Comparison of ENCODE assay signal across 19 cellular contexts in the genomic region with DNA sequence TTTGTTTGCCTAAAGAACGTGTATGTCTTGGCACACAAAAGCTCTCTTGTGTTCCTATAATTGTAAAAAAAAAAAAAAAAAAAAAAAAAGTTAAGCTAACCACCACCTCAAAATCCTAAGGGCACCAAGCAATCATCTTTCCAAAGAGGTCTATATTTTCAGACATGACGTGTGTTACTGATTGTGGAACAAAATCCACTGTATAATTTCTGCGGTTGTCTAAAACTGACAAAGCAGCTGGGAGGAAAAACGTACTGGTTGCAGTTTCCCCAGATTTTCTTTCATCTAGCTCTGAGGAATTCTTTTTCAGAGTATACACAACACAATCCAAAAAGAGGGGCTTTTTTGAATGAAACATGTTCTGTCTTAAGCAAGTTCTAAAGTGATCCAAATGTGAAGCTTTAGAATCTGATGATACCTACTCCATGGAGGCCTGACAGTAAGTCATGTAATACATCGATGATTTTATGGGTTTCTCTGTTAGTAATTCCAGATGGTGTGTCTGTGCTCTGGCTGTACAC.
DNase-seq lines count a peak whose midpoint lies in the region; ATAC-seq and TF ChIP-seq lines count a peak whose summit lies in the region.
"Had no signal": no experiment of that assay in that cellular context is flagged by ENCODE, and none has a peak within 500 bp of the region (broad histone marks: within the 10 kb centered on the region; RNA-seq: fewer than 3 reads in every experiment).

No MANE protein-coding gene starts in this region.

- H3K27ac Mint-ChIP-seq in chondrocyte (ENCODE audit: unreplicated experiment) (peak overlapping the region; percentile 33), neural crest cell (ENCODE audit: unreplicated experiment) (peak overlapping the region; percentile 62)
- H3K27ac Mint-ChIP-seq: B cell; CD4-positive, alpha-beta T cell; HFFc6 had no signal

- TF ChIP-seq CTCF in chondrocyte (IDR thresholded peaks at IDR 0.05) = no peak
- no peak for TF ChIP-seq CTCF in neural crest cell (conservative IDR thresholded peaks at IDR 0.05)

- peaks cover 21% of the 10 kb centered on the region for H3K4me1 Mint-ChIP-seq in chondrocyte (ENCODE audit: low read depth)
- H3K4me1 Mint-ChIP-seq in neural crest cell = peaks cover 10% of the 10 kb centered on the region
- H3K4me1 Mint-ChIP-seq: B cell had no signal

- DNase-seq in SHP77 treated with DMSO at 0.1 percent for 48 hours (lab: John Stamatoyannopoulos, UW) (peak; percentile 41), SHP77 (lab: John Stamatoyannopoulos, UW) (no peak), chondrocyte (ENCODE audit: low spot score) (no peak), neural crest cell (ENCODE audit: low read depth, low spot score) (no peak), superior temporal gyrus (ENCODE audit: extremely low spot score) (peak; percentile 55), glomerular visceral epithelial cell (ENCODE audit: extremely low spot score) (no peak), DMS79 (lab: John Stamatoyannopoulos, UW) (no peak)
- DNase-seq: CD4-positive, alpha-beta T cell; DMS79 treated with DMSO at 0.1 percent for 48 hours; GDM1; GOT3; HFFc6; KBM-7; NCI-H1048; NCI-H187 treated with DMSO at 0.1 percent for 48 hours; NCI-H2171 had no signal

- H3K4me3 Mint-ChIP-seq in chondrocyte (ENCODE audit: unreplicated experiment) (no peak overlapping the region), neural crest cell (no peak overlapping the region)
- H3K4me3 Mint-ChIP-seq: B cell; CD4-positive, alpha-beta T cell; HFFc6 had no signal

- H3K36me3 Mint-ChIP-seq in chondrocyte (ENCODE audit: low read depth) = no peaks in the 10 kb centered on the region
- H3K36me3 Mint-ChIP-seq in neural crest cell (ENCODE audit: low read depth) = no peaks in the 10 kb centered on the region

- no peaks in the 10 kb centered on the region for H3K27me3 Mint-ChIP-seq in chondrocyte (ENCODE audit: low read depth)
- H3K27me3 Mint-ChIP-seq in neural crest cell (ENCODE audit: low read depth) = no peaks in the 10 kb centered on the region
- H3K27me3 Mint-ChIP-seq: B cell; CD4-positive, alpha-beta T cell had no signal

- H3K9me3 Mint-ChIP-seq in chondrocyte (ENCODE audit: low read depth) (no peaks in the 10 kb centered on the region), neural crest cell (peaks cover 3% of the 10 kb centered on the region)

- no peak for ATAC-seq in GM19467 (IDR thresholded peaks at IDR 0.05; ENCODE audit: unreplicated experiment)
- ATAC-seq: SK-N-SH treated with all-trans-retinoic acid at 6 μM for 48 hours had no signal

Comparison
In these comparisons a context has a peak if more than half of its experiments do, and no peak if none do; other contexts are left out.
1. DNase-seq: peak in SHP77 treated with DMSO at 0.1 percent for 48 hours (single experiment) and superior temporal gyrus (single experiment); none in SHP77 (0 of 2), chondrocyte (single experiment), neural crest cell (single experiment), glomerular visceral epithelial cell (single experiment) and DMS79 (single experiment).